In genomic region chr17:7477392-7478275, GRCh38 we compare ENCODE assay signal across 8 cellular contexts. TPM values are rescaled to one million over a fixed set of nuclear protein-coding genes. Genes with fewer than 3 reads are reported as not detected.
DNase-seq lines count a peak whose midpoint lies in the region; ATAC-seq and TF ChIP-seq lines count a peak whose summit lies in the region.

No MANE protein-coding gene starts in this region.

- H3K4me1 ChIP-seq in NT2/D1 (ENCODE audit: insufficient read depth, insufficient read length) (peaks cover 18% of the 10 kb centered on the region), iPS-18a (ENCODE audit: control insufficient read depth, low read depth, low read length) (peaks cover 8% of the 10 kb centered on the region), sigmoid colon (peaks cover 0 to 79% (median 61%) of the 10 kb centered on the region in 4 donors)

- no peak for TF ChIP-seq POLR2A in sigmoid colon (IDR thresholded peaks at IDR 0.05)

- H3K4me3 Mint-ChIP-seq in CD4-positive, alpha-beta T cell = peak overlapping the region; percentile 91
- H3K4me3 Mint-ChIP-seq in brain = peak overlapping the region; percentile 81 to 93 (median 91)

- intact Hi-C loops in CD4-positive, alpha-beta T cell (cut with DNase I, micrococcal nuclease) = loop anchor here (1.0 to 2.0 kb wide), 3 partner anchors 17 to 41 kb away; no protein-coding TSS in a partner anchor
- intact Hi-C loops in sigmoid colon (cut with DNase I) = loop anchor here (2.0 kb wide), 3 partner anchors 21 to 73 kb away; partner anchors contain the start of gene TMEM256

- peak; percentile 28 for ATAC-seq in CD4-positive, alpha-beta T cell (ENCODE audit: poor library complexity)
- no peak for ATAC-seq in GM19328 (IDR thresholded peaks at IDR 0.05; ENCODE audit: unreplicated experiment)

- H3K27me3 ChIP-seq in CD4-positive, alpha-beta T cell (ENCODE audit: control insufficient read depth, insufficient read depth, low read length) = no peaks in the 10 kb centered on the region
- H3K27me3 ChIP-seq in NT2/D1 (ENCODE audit: insufficient read depth, insufficient read length) = no peaks in the 10 kb centered on the region
- no peaks in the 10 kb centered on the region for H3K27me3 ChIP-seq in iPS-18a (ENCODE audit: control insufficient read depth, insufficient read depth, low read length)
- no peaks in the 10 kb centered on the region for H3K27me3 ChIP-seq in sigmoid colon

- H3K9me3 ChIP-seq in CD4-positive, alpha-beta T cell (ENCODE audit: control insufficient read depth, low read length) = no peaks in the 10 kb centered on the region
- H3K9me3 ChIP-seq in NT2/D1 (ENCODE audit: insufficient read depth, low read length) = no peaks in the 10 kb centered on the region
- H3K9me3 ChIP-seq in iPS-18a (ENCODE audit: control insufficient read depth, low read depth, low read length) = no peaks in the 10 kb centered on the region
- no peaks in the 10 kb centered on the region for H3K9me3 ChIP-seq in sigmoid colon

- no peaks in the 10 kb centered on the region for H3K9me3 Mint-ChIP-seq in CD4-positive, alpha-beta T cell
- no peaks in the 10 kb centered on the region for H3K9me3 Mint-ChIP-seq in brain

- CTCF ChIA-PET in CD4-positive, alpha-beta T cell (lab: Charles Lee) = interaction anchor here (1.8 to 3.5 kb wide), 2 partner anchors 41 to 122 kb away, joined by 6 to 25 read pairs; partner anchors contain the start of gene TMEM102

- DNase-seq in CD4-positive, alpha-beta T cell = peak in 2 of 10 experiments; percentile 43 to 64
- DNase-seq in NT2/D1 (ENCODE audit: low read depth, low spot score) = no peak
- peak; percentile 82 for DNase-seq in sigmoid colon
- no peak for DNase-seq in COR-L47 (lab: John Stamatoyannopoulos, UW)
- no peak for DNase-seq in activated effector memory CD4-positive, alpha-beta T cell treated with anti-CD3 and anti-CD28 coated beads, Interleukin-2, amount 50 U/mL, for 16 hours

- H3K36me3 Mint-ChIP-seq in CD4-positive, alpha-beta T cell (ENCODE audit: low read depth) = peaks cover 17% of the 10 kb centered on the region
- H3K36me3 Mint-ChIP-seq in brain = peaks cover 6% of the 10 kb centered on the region

- H3K4me1 Mint-ChIP-seq in CD4-positive, alpha-beta T cell (ENCODE audit: low read depth) = peaks cover 55% of the 10 kb centered on the region
- peaks cover 61% of the 10 kb centered on the region for H3K4me1 Mint-ChIP-seq in brain

- H3K36me3 ChIP-seq in NT2/D1 (ENCODE audit: insufficient read depth, insufficient read length, low read length) (peaks cover 2% of the 10 kb centered on the region), iPS-18a (ENCODE audit: control insufficient read depth, low read depth, low read length) (no peaks in the 10 kb centered on the region), sigmoid colon (no peaks in the 10 kb centered on the region)

- H3K27ac Mint-ChIP-seq in CD4-positive, alpha-beta T cell = peak overlapping the region; percentile 93
- peak overlapping the region; percentile 88 to 98 (median 92) for H3K27ac Mint-ChIP-seq in brain

- H3K4me3 ChIP-seq in NT2/D1 (ENCODE audit: insufficient read length, low read depth) = no peak overlapping the region
- H3K4me3 ChIP-seq in iPS-18a (ENCODE audit: low read length) = peak overlapping the region; percentile 38
- H3K4me3 ChIP-seq in sigmoid colon = peak overlapping the region; percentile 61 to 100 (median 96)

- TF ChIP-seq CTCF in CD4-positive, alpha-beta T cell (IDR thresholded peaks at IDR 0.05) = no peak
- TF ChIP-seq CTCF in brain (conservative IDR thresholded peaks at IDR 0.05) (no peak), sigmoid colon (IDR thresholded peaks at IDR 0.05) (no peak)

- peak overlapping the region; percentile 44 for H3K9ac ChIP-seq in NT2/D1 (ENCODE audit: insufficient read length, low read depth)
- no peak overlapping the region for H3K9ac ChIP-seq in iPS-18a (ENCODE audit: low read length)

- WGBS in sigmoid colon, 2 donors = 47 to 69% methylated on average over 26 of the region's 26 CpGs

- no peak for TF ChIP-seq EP300 in sigmoid colon (IDR thresholded peaks at IDR 0.05)

- POLR2A ChIA-PET in CD4-positive, alpha-beta T cell (lab: Charles Lee) = interaction anchor here (1.5 to 7.2 kb wide), 12 partner anchors 8 to 257 kb away, joined by 3 to 137 read pairs (median 10); partner anchors contain the start of genes ACADVL, ATP1B2, FGF11 and MPDU1

- peak overlapping the region; percentile 99 for H3K27ac ChIP-seq in CD4-positive, alpha-beta T cell (ENCODE audit: low read depth, low read length)
- H3K27ac ChIP-seq in iPS-18a (ENCODE audit: low read length) = no peak overlapping the region
- peak overlapping the region; percentile 94 to 100 (median 100) for H3K27ac ChIP-seq in sigmoid colon

- H3K27me3 Mint-ChIP-seq in CD4-positive, alpha-beta T cell = no peaks in the 10 kb centered on the region
- peaks cover 8% of the 10 kb centered on the region for H3K27me3 Mint-ChIP-seq in brain

RNA-seq across cellular contexts. Expression of gene ZBTB4, which starts 1.8 kb away (rescaled TPM):
- 10 to 100 TPM; 55.1 to 55.6 TPM for total RNA-seq in CD4-positive, alpha-beta T cell
- polyA plus RNA-seq in brain (ENCODE audit: insufficient read depth, low read depth, low replicate concordance) (60.4 TPM), sigmoid colon (10 to 100 TPM in 2 of 3 donors, 1 to 10 TPM in 1; 5.5 to 19.6 (median 12.0) TPM)
- 10 to 100 TPM; 42.5 to 56.5 (median 45.3) TPM for total RNA-seq in sigmoid colon

RNA-seq across cellular contexts. Expression of gene SLC35G6, which starts 3.6 kb away (rescaled TPM):
- under 1 TPM in 1 of 2 experiments, not detected in 1; 0.17 TPM for total RNA-seq in CD4-positive, alpha-beta T cell
- polyA plus RNA-seq in brain (ENCODE audit: insufficient read depth, low read depth, low replicate concordance) = not detected
- not detected for total RNA-seq in sigmoid colon
- not detected for polyA plus RNA-seq in sigmoid colon

RNA-seq across cellular contexts. Expression of gene POLR2A, which starts 6.5 kb away (rescaled TPM):
- total RNA-seq in CD4-positive, alpha-beta T cell = 100 to 1,000 TPM; 491 to 501 TPM
- 107 TPM for polyA plus RNA-seq in brain (ENCODE audit: insufficient read depth, low read depth, low replicate concordance)
- total RNA-seq in sigmoid colon = 10 to 100 TPM; 30.1 to 43.2 (median 36.5) TPM
- polyA plus RNA-seq in sigmoid colon = 10 to 100 TPM in 2 of 3 donors, 1 to 10 TPM in 1; 7.2 to 51.1 (median 11.3) TPM

RNA-seq across cellular contexts. Expression of gene CHRNB1, which starts 32.8 kb away (rescaled TPM):
- 1 to 10 TPM; 1.6 to 2.2 TPM for total RNA-seq in CD4-positive, alpha-beta T cell
- polyA plus RNA-seq in brain (ENCODE audit: insufficient read depth, low read depth, low replicate concordance) (17.7 TPM), sigmoid colon (10 to 100 TPM in 2 of 3 donors, 1 to 10 TPM in 1; 7.2 to 13.2 (median 11.2) TPM)
- total RNA-seq in sigmoid colon = 1 to 10 TPM; 4.2 to 8.1 (median 6.5) TPM

RNA-seq across cellular contexts. Expression of gene FGF11, which starts 38.3 kb away (rescaled TPM):
- total RNA-seq in CD4-positive, alpha-beta T cell = 1 to 10 TPM; 1.5 to 1.7 TPM
- 6.6 TPM for polyA plus RNA-seq in brain (ENCODE audit: insufficient read depth, low read depth, low replicate concordance)
- under 1 TPM in 1 of 4 donors, not detected in 3; 0.36 TPM for total RNA-seq in sigmoid colon
- polyA plus RNA-seq in sigmoid colon = 1 to 10 TPM in 1 of 3 donors, under 1 TPM in 1, not detected in 1; 0.69 to 2.8 TPM

Comparison
In these comparisons a context has a peak if more than half of its experiments do, and no peak if none do; other contexts are left out.
1. RNA of gene POLR2A, which starts 6.5 kb away (total RNA-seq): 491 to 501 TPM in CD4-positive, alpha-beta T cell; 30.1 to 43.2 TPM in sigmoid colon; every median in the first group is over 10 times any median in the second.